Comparison of ENCODE assay signal across 15 cellular contexts in the genomic region with DNA sequence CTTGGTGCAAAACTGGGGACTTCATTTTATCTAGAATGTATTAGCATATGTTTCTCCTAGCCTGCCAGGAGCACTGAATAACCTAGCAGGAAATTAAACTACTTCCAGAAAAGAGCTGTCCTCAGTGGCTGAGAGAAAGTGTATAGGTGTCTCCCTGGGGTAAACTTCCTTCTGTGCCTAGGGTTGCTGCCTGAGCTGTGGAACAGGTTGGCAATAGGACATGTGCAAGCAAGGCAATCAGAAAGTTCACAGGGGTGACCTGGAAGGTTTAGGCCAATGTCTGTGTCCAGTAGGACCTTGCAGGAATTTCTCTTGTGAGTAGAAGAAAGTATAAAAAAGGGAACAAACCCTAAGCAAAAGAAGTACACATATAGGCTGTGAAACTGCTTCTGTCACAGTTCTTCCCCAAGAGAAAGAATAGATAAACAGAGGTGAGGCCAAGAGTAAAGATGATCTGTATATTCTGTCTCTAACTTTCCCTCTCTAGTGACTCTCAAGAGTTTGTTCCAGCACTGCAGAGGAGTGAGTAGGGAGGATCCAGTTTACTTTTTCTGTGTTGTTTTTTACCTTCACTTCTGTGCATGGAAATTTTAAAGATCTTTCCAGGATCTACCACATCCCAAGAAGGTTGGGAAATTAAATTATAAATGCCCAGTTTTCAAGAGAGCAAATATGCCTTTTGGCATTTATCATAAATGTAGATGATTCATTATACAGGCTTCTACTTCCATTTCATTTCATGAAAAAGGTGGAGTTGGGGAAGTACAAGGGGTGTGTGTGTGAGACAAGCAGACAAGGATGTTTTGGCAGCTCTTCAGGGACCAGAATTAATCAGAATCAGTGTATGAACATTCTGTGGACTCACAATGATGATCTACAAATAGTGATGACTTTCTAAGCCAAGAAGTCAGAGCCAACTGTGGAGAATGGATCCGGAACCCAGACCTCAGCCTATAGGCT.
DNase-seq lines count a peak whose midpoint lies in the region; ATAC-seq and TF ChIP-seq lines count a peak whose summit lies in the region.
"Had no signal": no experiment of that assay in that cellular context is flagged by ENCODE, and none has a peak within 500 bp of the region (broad histone marks: within the 10 kb centered on the region; RNA-seq: fewer than 3 reads in every experiment).

No MANE protein-coding gene starts in this region.

- peak overlapping the region; percentile 19 to 68 for H3K27ac Mint-ChIP-seq in natural killer cell treated with Interleukin-12 subunit alpha and Interleukin-12 subunit beta and Interleukin-15 and Interleukin-18, amount 100 ng/mL, for 72 hours

- no peaks in the 10 kb centered on the region for H3K9me3 Mint-ChIP-seq in natural killer cell treated with Interleukin-12 subunit alpha and Interleukin-12 subunit beta and Interleukin-15 and Interleukin-18, amount 100 ng/mL, for 72 hours

- no peak overlapping the region for H3K4me3 Mint-ChIP-seq in natural killer cell treated with Interleukin-12 subunit alpha and Interleukin-12 subunit beta and Interleukin-15 and Interleukin-18, amount 100 ng/mL, for 72 hours

- DNase-seq in ELR (ENCODE audit: low read depth): peak; percentile 52
- peak; percentile 58 for DNase-seq in NCI-H69 (lab: John Stamatoyannopoulos, UW)
- peak; percentile 68 to 83 for DNase-seq in cardiac fibroblast (ENCODE audit: low read depth in 2 of 2)
- DNase-seq in natural killer cell treated with Interleukin-12 subunit alpha and Interleukin-12 subunit beta and Interleukin-15 and Interleukin-18, amount 100 ng/mL, for 72 hours (ENCODE audit: low spot score): no peak
- DNase-seq in D341Med (ENCODE audit: low spot score): no peak
- no peak for DNase-seq in NCI-H1694 (lab: John Stamatoyannopoulos, UW)
- DNase-seq: activated CD8-positive, alpha-beta memory T cell treated with anti-CD3 and anti-CD28 coated beads, Interleukin-2, amount 50 U/mL, for 4 hours; hypothalamus; KG1; thyroid gland had no signal

- TF ChIP-seq CTCF in cardiac fibroblast (IDR thresholded peaks at IDR 0.05; ENCODE audit: low read depth, low read length): no peak

- H3K4me3 ChIP-seq in cardiac fibroblast (replicated peaks in 1 of 2; ENCODE audit: low read depth in 2 of 2, low read length in 2 of 2): no peak overlapping the region
- H3K4me3 ChIP-seq: skin epidermis, thyroid gland had no signal

- no peaks in the 10 kb centered on the region for H3K27me3 Mint-ChIP-seq in natural killer cell treated with Interleukin-12 subunit alpha and Interleukin-12 subunit beta and Interleukin-15 and Interleukin-18, amount 100 ng/mL, for 72 hours

- ATAC-seq in natural killer cell treated with Interleukin-12 subunit alpha and Interleukin-12 subunit beta and Interleukin-15 and Interleukin-18, amount 100 ng/mL, for 72 hours: no peak
- no peak for ATAC-seq in HG03571 (IDR thresholded peaks at IDR 0.05; ENCODE audit: unreplicated experiment)
- ATAC-seq in GM18907 (IDR thresholded peaks at IDR 0.05; ENCODE audit: unreplicated experiment): no peak
- ATAC-seq: HCT116, Panc1 had no signal

- no peaks in the 10 kb centered on the region for H3K36me3 Mint-ChIP-seq in natural killer cell treated with Interleukin-12 subunit alpha and Interleukin-12 subunit beta and Interleukin-15 and Interleukin-18, amount 100 ng/mL, for 72 hours

- peaks cover 60 to 69% of the 10 kb centered on the region in 2 donors for H3K4me1 Mint-ChIP-seq in natural killer cell treated with Interleukin-12 subunit alpha and Interleukin-12 subunit beta and Interleukin-15 and Interleukin-18, amount 100 ng/mL, for 72 hours (ENCODE audit: low read depth in 2 of 2)

Comparison
In these comparisons a context has a peak if more than half of its experiments do, and no peak if none do; other contexts are left out.
1. DNase-seq: peak in ELR (single experiment), NCI-H69 (single experiment) and cardiac fibroblast (2 of 2); none in natural killer cell treated with Interleukin-12 subunit alpha and Interleukin-12 subunit beta and Interleukin-15 and Interleukin-18, amount 100 ng/mL, for 72 hours (single experiment), D341Med (single experiment) and NCI-H1694 (single experiment).